Comparison of ENCODE assay signal across 7 cellular contexts in the genomic region with DNA sequence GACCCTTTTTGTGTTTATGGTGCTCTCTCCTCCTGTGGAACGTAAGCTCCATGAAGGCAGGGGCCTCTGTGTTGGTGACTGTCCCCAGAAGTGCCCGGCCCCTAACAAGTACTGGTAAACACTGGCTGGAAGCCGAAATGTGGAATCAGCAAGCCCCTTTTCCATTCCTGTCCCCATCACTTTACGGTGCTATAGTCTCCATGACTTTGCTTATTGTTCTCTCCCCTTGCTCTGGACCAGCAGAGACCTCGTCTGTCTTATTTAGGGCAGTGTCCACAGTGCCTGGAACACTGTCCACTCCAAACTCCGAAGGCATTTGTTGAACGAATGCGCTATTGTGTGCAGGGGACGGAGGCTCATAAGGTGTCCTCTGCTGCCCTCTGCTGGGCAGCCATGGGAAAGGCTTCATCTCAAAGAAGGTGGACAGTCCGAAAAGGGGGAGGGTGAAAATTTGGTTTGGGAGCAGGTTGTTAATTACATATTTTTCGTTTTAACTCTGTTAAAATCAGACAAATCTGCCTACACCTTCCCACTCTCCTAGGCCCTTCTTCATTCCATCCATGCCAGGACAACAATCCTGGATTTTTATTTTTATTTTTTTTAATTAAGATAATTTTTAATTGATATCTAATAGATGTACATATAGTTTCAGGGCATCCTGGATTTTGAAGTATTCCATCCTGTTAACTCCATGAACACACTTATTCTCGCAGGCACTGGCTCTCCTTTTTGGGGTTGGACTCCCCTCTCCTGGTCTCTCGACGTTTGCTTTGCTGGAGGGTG.
A peak's percentile ranks its signal among the peaks of the same experiment; 100 is the strongest.
DNase-seq lines count a peak whose midpoint lies in the region; ATAC-seq, FAIRE-seq and TF ChIP-seq lines count a peak whose summit lies in the region.

No MANE protein-coding gene starts in this region.

- H4K20me1 ChIP-seq in IMR-90 (ENCODE audit: insufficient read depth, low read length) (no peaks in the 10 kb centered on the region), fibroblast of lung (ENCODE audit: control insufficient read depth, extremely low read depth, insufficient read depth, low read length) (no peaks in the 10 kb centered on the region), neural cell (ENCODE audit: insufficient read depth) (no peaks in the 10 kb centered on the region)

- intact Hi-C loops in IMR-90 (cut with micrococcal nuclease): loop anchor here (1.0 to 10.0 kb wide), 6 partner anchors 462 to 1056 kb away; a partner anchor contains a TSS
- intact Hi-C loops in Panc1 (cut with micrococcal nuclease; ENCODE audit: unreplicated experiment): loop anchor here (10.0 kb wide), 1 partner anchor 646 kb away; no protein-coding TSS in a partner anchor

- no peak overlapping the region for H4K91ac ChIP-seq in IMR-90 (ENCODE audit: insufficient read depth, low read depth, low read length)

- WGBS in IMR-90 (ENCODE audit: extremely low coverage in 2 of 2, insufficient read length in 1 of 2), 2 experiments: 85% methylated on average over 3 of the region's 14 CpGs; no CpG with 5 or more reads in 1 of the 2 experiments

- no peak overlapping the region for H3K27ac Mint-ChIP-seq in activated T-cell treated with anti-CD3 and anti-CD28 coated beads, Interleukin-2, amount 50 U/mL, for 72 hours

- no peak overlapping the region for H3K14ac ChIP-seq in IMR-90 (replicated peaks; ENCODE audit: low read depth, low read length)

- H3K36me3 ChIP-seq in IMR-90 (ENCODE audit: control insufficient read depth, insufficient read depth, low read length): no peaks in the 10 kb centered on the region
- H3K36me3 ChIP-seq in Panc1 (ENCODE audit: control insufficient read depth, insufficient read depth, low read length): no peaks in the 10 kb centered on the region
- no peaks in the 10 kb centered on the region for H3K36me3 ChIP-seq in fibroblast of lung (ENCODE audit: control insufficient read depth, insufficient read depth, low read length)
- H3K36me3 ChIP-seq in neural cell (ENCODE audit: insufficient read depth, low read length): no peaks in the 10 kb centered on the region

- no peaks in the 10 kb centered on the region for H3K9me1 ChIP-seq in IMR-90 (ENCODE audit: insufficient read depth, low read length)

- peak; percentile 96 for TF ChIP-seq RAD21 in IMR-90 (IDR thresholded peaks at IDR 0.05; ENCODE audit: low read length)
- TF ChIP-seq RAD21 in neural cell (conservative IDR thresholded peaks at IDR 0.05): peak; percentile 99

- H2BK15ac ChIP-seq in IMR-90 (ENCODE audit: low read depth, low read length): no peak overlapping the region

- in situ Hi-C loops in IMR-90 (cut with MboI; ENCODE audit: low sequenced_read_pairs) (loop anchor here (10.0 to 25.0 kb wide), 2 partner anchors 646 to 1048 kb away; a partner anchor contains a TSS), Panc1 (cut with HindIII; ENCODE audit: low pct_unique_long_range_greater_than_20kb, low sequenced_read_pairs) (no loop called here)

- H3K9me3 ChIP-seq in IMR-90 (ENCODE audit: control insufficient read depth, insufficient read depth, low read length) (no peaks in the 10 kb centered on the region), Panc1 (ENCODE audit: control insufficient read depth, insufficient read depth, low read depth, low read length) (no peaks in the 10 kb centered on the region), fibroblast of lung (ENCODE audit: control insufficient read depth, insufficient read depth, low read depth, low read length) (no peaks in the 10 kb centered on the region), neural cell (ENCODE audit: low read length) (no peaks in the 10 kb centered on the region)

- no peak overlapping the region for H4K8ac ChIP-seq in IMR-90 (ENCODE audit: low read depth in 2 of 2, low read length in 2 of 2)

- H2AK9ac ChIP-seq in IMR-90 (replicated peaks; ENCODE audit: low read depth, low read length, poor library complexity): no peak overlapping the region

- TF ChIP-seq POLR2A in GM12891 (IDR thresholded peaks at IDR 0.05; ENCODE audit: low read depth, low read length): no peak
- TF ChIP-seq POLR2A in IMR-90 (IDR thresholded peaks at IDR 0.05; ENCODE audit: low read depth, low read length): peak; percentile 44

- no peak overlapping the region for H2BK20ac ChIP-seq in IMR-90 (ENCODE audit: low read depth, low read length)

- no peaks in the 10 kb centered on the region for H3K36me3 Mint-ChIP-seq in activated T-cell treated with anti-CD3 and anti-CD28 coated beads, Interleukin-2, amount 50 U/mL, for 72 hours (ENCODE audit: insufficient read depth in 2 of 2)

- H2BK5ac ChIP-seq in IMR-90 (ENCODE audit: low read depth, low read length, poor library complexity, severe bottlenecking): no peak overlapping the region

- no peak overlapping the region for H3K9ac ChIP-seq in IMR-90 (ENCODE audit: low read depth, low read length)
- no peak overlapping the region for H3K9ac ChIP-seq in fibroblast of lung (ENCODE audit: insufficient read depth, low read length)
- no peak overlapping the region for H3K9ac ChIP-seq in neural cell (ENCODE audit: low read length)

- H3K23ac ChIP-seq in IMR-90 (ENCODE audit: low read depth, low read length): no peak overlapping the region

- no peak for TF ChIP-seq EP300 in neural cell (conservative IDR thresholded peaks at IDR 0.05; ENCODE audit: poor library complexity, severe bottlenecking)

- no peaks in the 10 kb centered on the region for H3K9me2 ChIP-seq in neural cell (ENCODE audit: insufficient read depth, low read length)

- H3K4ac ChIP-seq in IMR-90 (ENCODE audit: low read depth, low read length): no peak overlapping the region

- dilution Hi-C loops in IMR-90 (cut with HindIII; ENCODE audit: low sequenced_read_pairs, unreplicated experiment): no loop called here

- H3K27me3 ChIP-seq in IMR-90 (ENCODE audit: control insufficient read depth, insufficient read depth, low read length): peaks cover 2% of the 10 kb centered on the region
- H3K27me3 ChIP-seq in Panc1 (ENCODE audit: control insufficient read depth, insufficient read depth, low read length): peaks cover 4% of the 10 kb centered on the region
- H3K27me3 ChIP-seq in fibroblast of lung (ENCODE audit: control insufficient read depth, insufficient read depth, low read length): no peaks in the 10 kb centered on the region
- H3K27me3 ChIP-seq in neural cell (ENCODE audit: insufficient read depth, low read depth, low read length): no peaks in the 10 kb centered on the region

- H3K79me1 ChIP-seq in IMR-90 (ENCODE audit: low read depth in 1 of 2, low read length in 2 of 2): no peaks in the 10 kb centered on the region

- H3K27ac ChIP-seq in IMR-90 (ENCODE audit: insufficient read depth, low read length): no peak overlapping the region
- no peak overlapping the region for H3K27ac ChIP-seq in Panc1 (ENCODE audit: low read length)
- H3K27ac ChIP-seq in fibroblast of lung (ENCODE audit: insufficient read depth, low read length): no peak overlapping the region
- H3K27ac ChIP-seq in neural cell (ENCODE audit: low read length): no peak overlapping the region

- peak; percentile 98 for ATAC-seq in IMR-90 (ENCODE audit: low read depth)
- ATAC-seq in Panc1: peak; percentile 94
- peak; percentile 50 to 52 for ATAC-seq in activated T-cell treated with anti-CD3 and anti-CD28 coated beads, Interleukin-2, amount 50 U/mL, for 72 hours (replicated peaks in 1 of 2)

- no peaks in the 10 kb centered on the region for H3F3A ChIP-seq in neural cell (ENCODE audit: insufficient read depth, low read length, poor library complexity, severe bottlenecking)

- no peak overlapping the region for H2AK5ac ChIP-seq in IMR-90 (ENCODE audit: low read depth, low read length)

- H2BK120ac ChIP-seq in IMR-90 (ENCODE audit: low read depth, low read length): no peak overlapping the region

- peaks cover 18% of the 10 kb centered on the region for H3K27me3 Mint-ChIP-seq in activated T-cell treated with anti-CD3 and anti-CD28 coated beads, Interleukin-2, amount 50 U/mL, for 72 hours (ENCODE audit: low read depth)

- POLR2A ChIA-PET in IMR-90 (lab: Charles Lee; ENCODE audit: unreplicated experiment) (no interaction called here), Panc1 (lab: Charles Lee) (no interaction called here)

- BruUV-seq in IMR-90 (replicated peaks; lab: Mats Ljungman, UMichigan) (no TSS peak), Panc1 (replicated peaks; lab: Mats Ljungman, UMichigan) (no TSS peak)

- peaks cover 26% of the 10 kb centered on the region for H3K4me1 Mint-ChIP-seq in activated T-cell treated with anti-CD3 and anti-CD28 coated beads, Interleukin-2, amount 50 U/mL, for 72 hours (ENCODE audit: low read depth)

- no peak overlapping the region for H3K4me2 ChIP-seq in IMR-90 (ENCODE audit: low read depth, low read length)
- no peak overlapping the region for H3K4me2 ChIP-seq in fibroblast of lung (ENCODE audit: extremely low read depth, insufficient read depth, low read length)
- H3K4me2 ChIP-seq in neural cell (ENCODE audit: low read length): no peak overlapping the region

- DNase-seq in GM12891 (ENCODE audit: insufficient read length, low spot score): peak; percentile 66
- peak; percentile 68 for DNase-seq in IMR-90
- DNase-seq in Panc1 (ENCODE audit: low read depth, low spot score): peak; percentile 65
- DNase-seq in activated T-cell treated with anti-CD3 and anti-CD28 coated beads, Interleukin-2, amount 50 U/mL, for 72 hours: peak; percentile 67 to 75
- DNase-seq in fibroblast of lung (ENCODE audit: low read depth in 2 of 2): peak; percentile 50 to 76
- DNase-seq in stromal cell of bone marrow (ENCODE audit: low read depth): peak; percentile 53

- CTCF ChIA-PET in IMR-90 (lab: Yijun Ruan, JAX) (interaction anchor here (0.6 to 1.6 kb wide), 2 partner anchors 617 to 1053 kb away, joined by 3 read pairs; no protein-coding TSS in a partner anchor), Panc1 (lab: Charles Lee) (interaction anchor here (0.6 to 0.7 kb wide), 2 partner anchors 111 to 320 kb away, joined by 3 read pairs; no protein-coding TSS in a partner anchor)

- TF ChIP-seq CTCF in IMR-90 (conservative IDR thresholded peaks at IDR 0.05; ENCODE audit: low read depth, low read length): peak; percentile 92
- peak; percentile 91 for TF ChIP-seq CTCF in Panc1 (IDR thresholded peaks at IDR 0.05)
- peak; percentile 97 to 98 for TF ChIP-seq CTCF in fibroblast of lung (conservative IDR thresholded peaks at IDR 0.05 in 1 of 2, IDR thresholded peaks at IDR 0.05 in 1 of 2; ENCODE audit: low read depth in 1 of 2, low read length in 2 of 2)
- peak; percentile 98 for TF ChIP-seq CTCF in neural cell (IDR thresholded peaks at IDR 0.05; ENCODE audit: poor library complexity, severe bottlenecking)

- H3K4me3 ChIP-seq in IMR-90 (ENCODE audit: insufficient read depth, low read depth, low read length) (no peak overlapping the region), Panc1 (ENCODE audit: low read depth in 2 of 2, low read length in 2 of 2) (no peak overlapping the region; a peak in 1 of 4 replicates), fibroblast of lung (replicated peaks in 1 of 4; ENCODE audit: control extremely low read depth in 1 of 4, insufficient read depth in 1 of 4, low read depth in 3 of 4, low read length in 4 of 4) (no peak overlapping the region), neural cell (ENCODE audit: low read length) (no peak overlapping the region)

- H3K56ac ChIP-seq in IMR-90 (ENCODE audit: extremely low read depth, insufficient read depth, low read length): no peak overlapping the region

- no peaks in the 10 kb centered on the region for H3K79me2 ChIP-seq in fibroblast of lung (ENCODE audit: control insufficient read depth, insufficient read depth, low read length)
- no peaks in the 10 kb centered on the region for H3K79me2 ChIP-seq in neural cell (replicated peaks; ENCODE audit: insufficient read depth, low read length)

- peak; percentile 94 for FAIRE-seq in GM12891 (lab: Jason Lieb, UNC)

- H4K5ac ChIP-seq in IMR-90 (ENCODE audit: low read depth, low read length): no peak overlapping the region

- H3K9me3 Mint-ChIP-seq in activated T-cell treated with anti-CD3 and anti-CD28 coated beads, Interleukin-2, amount 50 U/mL, for 72 hours: no peaks in the 10 kb centered on the region

- H2AFZ ChIP-seq in IMR-90 (replicated peaks; ENCODE audit: low read length, poor library complexity): peak overlapping the region; percentile 72
- H2AFZ ChIP-seq in fibroblast of lung (ENCODE audit: low read length): peak overlapping the region; percentile 38
- no peak overlapping the region for H2AFZ ChIP-seq in neural cell (ENCODE audit: low read depth, low read length)

- H3K4me1 ChIP-seq in IMR-90 (ENCODE audit: control insufficient read depth, insufficient read depth, low read length): no peaks in the 10 kb centered on the region
- no peaks in the 10 kb centered on the region for H3K4me1 ChIP-seq in Panc1 (ENCODE audit: control insufficient read depth, insufficient read depth, low read length)
- no peaks in the 10 kb centered on the region for H3K4me1 ChIP-seq in fibroblast of lung (ENCODE audit: control insufficient read depth, extremely low read depth, insufficient read depth, low read length)

- H3K18ac ChIP-seq in IMR-90 (ENCODE audit: low read depth, low read length): no peak overlapping the region

- no peak overlapping the region for H3K4me3 Mint-ChIP-seq in activated T-cell treated with anti-CD3 and anti-CD28 coated beads, Interleukin-2, amount 50 U/mL, for 72 hours
